In the genomic region with DNA sequence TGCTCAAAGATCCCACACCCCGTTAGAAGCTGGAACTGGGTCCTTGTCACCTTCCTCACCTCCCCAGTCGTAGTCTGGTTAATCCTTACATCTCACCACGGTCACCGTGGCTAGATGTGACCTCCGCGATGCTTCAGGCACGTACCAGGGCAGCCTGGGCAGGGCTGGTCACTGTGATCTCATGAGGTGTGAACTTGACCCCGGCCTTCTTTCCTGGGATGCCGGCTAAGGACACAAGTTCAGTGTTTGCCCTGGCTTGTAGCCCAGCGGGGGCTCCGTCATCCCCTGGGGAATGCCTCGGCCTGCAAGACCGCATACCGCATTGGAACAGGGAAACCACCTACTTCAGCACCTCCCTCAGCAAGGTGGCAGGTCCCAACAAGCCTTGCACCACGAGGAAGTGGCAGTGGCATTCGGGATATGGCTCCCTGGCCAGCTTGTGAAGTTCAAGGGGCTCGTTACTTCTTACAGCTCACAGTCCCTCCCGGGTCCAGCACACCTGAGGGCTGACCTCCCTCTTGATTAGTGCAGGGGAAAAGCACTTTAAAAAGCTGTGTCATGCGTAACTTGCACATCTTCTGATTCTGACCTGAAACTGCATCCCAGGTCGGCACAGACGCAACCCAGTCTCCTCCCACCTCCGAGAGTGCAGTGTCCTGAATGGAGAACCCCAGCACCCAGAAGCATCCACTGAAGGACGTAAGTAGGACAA, we compare ENCODE assay signal across 8 cellular contexts. TPM values are rescaled to one million over a fixed set of nuclear protein-coding genes. Genes with fewer than 3 reads are reported as not detected.
DNase-seq lines count a peak whose midpoint lies in the region; ATAC-seq lines count a peak whose summit lies in the region.

No MANE protein-coding gene starts in this region.

- peak overlapping the region; percentile 89 for H3K27ac Mint-ChIP-seq in activated T-helper 2 cell treated with anti-CD3 and anti-CD28 coated beads, Interferon-gamma antibody, Interleukin-2, Interleukin-4, amounts not matched to agents 10 μg/mL and 5 μg/mL and 100 μg/mL, durations not matched to agents 14 hours and 24 hours and 36 hours
- H3K27ac Mint-ChIP-seq in memory B cell: peak overlapping the region; percentile 92

- no peaks in the 10 kb centered on the region for H3K27me3 Mint-ChIP-seq in activated T-helper 2 cell treated with anti-CD3 and anti-CD28 coated beads, Interferon-gamma antibody, Interleukin-2, Interleukin-4, amounts not matched to agents 10 μg/mL and 5 μg/mL and 100 μg/mL, durations not matched to agents 14 hours and 24 hours and 36 hours (ENCODE audit: low read depth)
- H3K27me3 Mint-ChIP-seq in memory B cell: no peaks in the 10 kb centered on the region

- peaks cover 71% of the 10 kb centered on the region for H3K36me3 Mint-ChIP-seq in activated T-helper 2 cell treated with anti-CD3 and anti-CD28 coated beads, Interferon-gamma antibody, Interleukin-2, Interleukin-4, amounts not matched to agents 10 μg/mL and 5 μg/mL and 100 μg/mL, durations not matched to agents 14 hours and 24 hours and 36 hours (ENCODE audit: low read depth)
- H3K36me3 Mint-ChIP-seq in memory B cell: peaks cover 16% of the 10 kb centered on the region

- ATAC-seq in GM21529 (IDR thresholded peaks at IDR 0.05; ENCODE audit: unreplicated experiment) (peak; percentile 21), memory B cell (ENCODE audit: low read depth) (peak; percentile 22), GM21737 (IDR thresholded peaks at IDR 0.05; ENCODE audit: unreplicated experiment) (no peak)

- intact Hi-C loops in activated T-helper 2 cell treated with anti-CD3 and anti-CD28 coated beads, Interferon-gamma antibody, Interleukin-2, Interleukin-4, amounts not matched to agents 10 μg/mL and 5 μg/mL and 100 μg/mL, durations not matched to agents 14 hours and 24 hours and 36 hours (cut with micrococcal nuclease): loop anchor here (5.0 kb wide), 3 partner anchors 95 to 675 kb away; a partner anchor contains a TSS

- in situ Hi-C loops in ACHN (cut with HindIII; ENCODE audit: low pct_ligation_motif_present, low pct_unique_long_range_greater_than_20kb, low sequenced_read_pairs): no loop called here

- H3K4me1 Mint-ChIP-seq in activated T-helper 2 cell treated with anti-CD3 and anti-CD28 coated beads, Interferon-gamma antibody, Interleukin-2, Interleukin-4, amounts not matched to agents 10 μg/mL and 5 μg/mL and 100 μg/mL, durations not matched to agents 14 hours and 24 hours and 36 hours (ENCODE audit: low read depth): peaks cover 38% of the 10 kb centered on the region
- peaks cover 32% of the 10 kb centered on the region for H3K4me1 Mint-ChIP-seq in memory B cell

- DNase-seq in ACHN (peak; percentile 82), memory B cell (ENCODE audit: low spot score in 2 of 2) (peak in 1 of 2 donors; percentile 27), NCI-H146 treated with DMSO at 0.1 percent for 48 hours (lab: John Stamatoyannopoulos, UW; ENCODE audit: unreplicated experiment) (no peak), NOMO-1 treated with DMSO at 0.1 percent for 48 hours (lab: John Stamatoyannopoulos, UW; ENCODE audit: unreplicated experiment) (no peak), GM03348 (ENCODE audit: low spot score) (no peak)
- DNase-seq in activated T-helper 2 cell treated with anti-CD3 and anti-CD28 coated beads, Interferon-gamma antibody, Interleukin-2, Interleukin-4, amounts not matched to agents 10 μg/mL and 5 μg/mL and 100 μg/mL, durations not matched to agents 14 hours and 24 hours and 36 hours (ENCODE audit: low spot score): no peak

- H3K9me3 Mint-ChIP-seq in activated T-helper 2 cell treated with anti-CD3 and anti-CD28 coated beads, Interferon-gamma antibody, Interleukin-2, Interleukin-4, amounts not matched to agents 10 μg/mL and 5 μg/mL and 100 μg/mL, durations not matched to agents 14 hours and 24 hours and 36 hours: no peaks in the 10 kb centered on the region
- no peaks in the 10 kb centered on the region for H3K9me3 Mint-ChIP-seq in memory B cell

- H3K4me3 Mint-ChIP-seq in activated T-helper 2 cell treated with anti-CD3 and anti-CD28 coated beads, Interferon-gamma antibody, Interleukin-2, Interleukin-4, amounts not matched to agents 10 μg/mL and 5 μg/mL and 100 μg/mL, durations not matched to agents 14 hours and 24 hours and 36 hours (ENCODE audit: low read depth): peak overlapping the region; percentile 87
- peak overlapping the region; percentile 85 for H3K4me3 Mint-ChIP-seq in memory B cell

RNA-seq across cellular contexts. Expression of a gene that starts 25.9 kb away (rescaled TPM):
- total RNA-seq in activated T-helper 2 cell treated with anti-CD3 and anti-CD28 coated beads, Interferon-gamma antibody, Interleukin-2, Interleukin-4, amounts not matched to agents 10 μg/mL and 5 μg/mL and 100 μg/mL, durations not matched to agents 14 hours and 24 hours and 36 hours: 104 and 106 TPM in 2 replicates

RNA-seq across cellular contexts. Expression of a gene that starts 26.1 kb away (rescaled TPM):
- total RNA-seq in activated T-helper 2 cell treated with anti-CD3 and anti-CD28 coated beads, Interferon-gamma antibody, Interleukin-2, Interleukin-4, amounts not matched to agents 10 μg/mL and 5 μg/mL and 100 μg/mL, durations not matched to agents 14 hours and 24 hours and 36 hours: 4.5 and 4.6 TPM in 2 replicates
